Comparison of ENCODE assay signal across 19 cellular contexts in genomic region chr19:35734889-35735288, GRCh38.
"Had no signal": no experiment of that assay in that cellular context is flagged by ENCODE, and none has a peak within 500 bp of the region (broad histone marks: within the 10 kb centered on the region; RNA-seq: fewer than 3 reads in every experiment).

No MANE protein-coding gene starts in this region.

- DNase-seq: activated CD4-positive, alpha-beta T cell treated with anti-CD3 and anti-CD28 coated beads, Interleukin-2, amount 10 ng/mL, durations not matched to agents 7 days and 5 days; activated effector memory CD4-positive, alpha-beta T cell treated with Interleukin-2 at 50 U/mL for 16 hours; dorsolateral prefrontal cortex; endodermal cell; erythroblast; gastrocnemius medialis; heart left ventricle; left colon; lower lobe of right lung; SK-N-SH; stimulated activated CD4-positive, alpha-beta T cell treated with anti-CD3 and anti-CD28 coated beads, Interleukin-12 subunit alpha, Interleukin-12 subunit beta, amount 100 ng/mL, for 4 hours; stimulated activated CD4-positive, alpha-beta T cell treated with anti-CD3 and anti-CD28 coated beads, Interleukin-2, amount 100 ng/mL, for 24 hours; substantia nigra; T-helper 1 cell had no signal

- H3K4me2 ChIP-seq: SK-N-SH had no signal

- H3K9me3 ChIP-seq: gastrocnemius medialis, heart left ventricle, lower lobe of right lung, pancreas, SK-N-SH, tibial nerve, vagina had no signal

- H3K27ac Mint-ChIP-seq: activated CD4-positive, alpha-beta T cell treated with anti-CD3 and anti-CD28 coated beads, Interleukin-2, amount 10 ng/mL, durations not matched to agents 7 days and 5 days; endodermal cell; mesothelial cell of epicardium had no signal

- H3K4me3 Mint-ChIP-seq: activated CD4-positive, alpha-beta T cell treated with anti-CD3 and anti-CD28 coated beads, Interleukin-2, amount 10 ng/mL, durations not matched to agents 7 days and 5 days; endodermal cell; mesothelial cell of epicardium had no signal

- H3K4me3 ChIP-seq: cardiac muscle cell, dorsolateral prefrontal cortex, gastrocnemius medialis, heart left ventricle, lower lobe of right lung, pancreas, tibial nerve, vagina had no signal

- H3K27me3 Mint-ChIP-seq: activated CD4-positive, alpha-beta T cell treated with anti-CD3 and anti-CD28 coated beads, Interleukin-2, amount 10 ng/mL, durations not matched to agents 7 days and 5 days had no signal

- ATAC-seq: gastrocnemius medialis, heart left ventricle, left colon, lower lobe of right lung, pancreas had no signal

- H3K4me1 Mint-ChIP-seq: endodermal cell had no signal

- H3K9me3 Mint-ChIP-seq: activated CD4-positive, alpha-beta T cell treated with anti-CD3 and anti-CD28 coated beads, Interleukin-2, amount 10 ng/mL, durations not matched to agents 7 days and 5 days; endodermal cell; mesothelial cell of epicardium had no signal

- H3K27ac ChIP-seq: cardiac muscle cell, dorsolateral prefrontal cortex, gastrocnemius medialis, heart left ventricle, lower lobe of right lung, pancreas, tibial nerve, vagina had no signal

- H3K27me3 ChIP-seq: cardiac muscle cell, dorsolateral prefrontal cortex, gastrocnemius medialis, heart left ventricle, pancreas, tibial nerve, vagina had no signal
